1 cellular context compared by ENCODE assay signal in the genomic region with DNA sequence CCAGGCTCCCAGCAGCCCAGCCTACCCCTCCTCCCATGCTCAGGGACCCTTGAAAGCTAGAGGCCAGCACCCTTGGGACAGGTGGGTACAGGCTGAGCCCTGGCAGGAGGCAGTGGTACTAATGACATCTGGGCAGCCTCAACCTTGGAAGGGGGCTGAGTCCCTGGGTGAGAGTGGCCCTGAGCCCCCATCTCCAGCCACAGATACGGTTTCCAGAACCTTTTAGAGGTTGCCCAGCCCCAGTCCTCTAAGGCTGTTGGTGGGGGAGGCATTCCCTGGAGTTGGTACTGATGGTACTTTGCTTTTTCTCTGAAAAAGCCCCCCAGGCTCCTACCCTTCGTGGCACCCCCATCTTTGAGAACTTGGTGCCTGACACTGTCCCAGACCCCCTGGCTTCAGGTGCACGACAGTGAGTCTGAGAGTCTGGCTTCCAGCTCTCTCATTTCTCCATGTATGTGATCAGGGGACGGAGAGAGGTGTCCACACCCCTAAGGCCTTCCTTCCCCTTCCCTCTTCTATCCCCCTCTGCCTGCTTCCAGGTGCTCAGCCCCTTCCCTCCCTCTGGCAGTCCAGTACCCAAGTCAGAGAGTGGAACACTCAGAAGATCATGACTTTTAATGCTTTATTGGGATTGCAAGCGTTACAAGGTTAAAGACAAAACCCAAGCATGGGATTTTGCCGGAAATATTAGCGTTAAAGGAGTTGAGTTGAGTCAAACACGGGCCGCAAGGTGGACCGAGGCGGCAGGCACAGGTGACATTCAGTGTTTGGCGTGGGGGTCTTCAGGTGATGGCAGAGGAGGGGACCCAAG.
TF ChIP-seq lines count a peak whose summit lies in the region.

No MANE protein-coding gene starts in this region.

TF ChIP-seq in HepG2, 621 proteins besides CTCF, POLR2A, EP300 and RAD21 (continued from another document and continues in another):
- TF ChIP-seq, protein P1, sequence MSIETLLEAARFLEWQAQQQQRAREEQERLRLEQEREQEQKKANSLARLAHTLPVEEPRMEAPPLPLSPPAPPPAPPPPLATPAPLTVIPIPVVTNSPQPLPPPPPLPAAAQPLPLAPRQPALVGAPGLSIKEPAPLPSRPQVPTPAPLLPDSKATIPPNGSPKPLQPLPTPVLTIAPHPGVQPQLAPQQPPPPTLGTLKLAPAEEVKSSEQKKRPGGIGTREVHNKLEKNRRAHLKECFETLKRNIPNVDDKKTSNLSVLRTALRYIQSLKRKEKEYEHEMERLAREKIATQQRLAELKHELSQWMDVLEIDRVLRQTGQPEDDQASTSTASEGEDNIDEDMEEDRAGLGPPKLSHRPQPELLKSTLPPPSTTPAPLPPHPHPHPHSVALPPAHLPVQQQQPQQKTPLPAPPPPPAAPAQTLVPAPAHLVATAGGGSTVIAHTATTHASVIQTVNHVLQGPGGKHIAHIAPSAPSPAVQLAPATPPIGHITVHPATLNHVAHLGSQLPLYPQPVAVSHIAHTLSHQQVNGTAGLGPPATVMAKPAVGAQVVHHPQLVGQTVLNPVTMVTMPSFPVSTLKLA (IDR thresholded peaks at IDR 0.05), result no peak
- TF ChIP-seq ZNF160 (CRISPR knock-in tag; IDR thresholded peaks at IDR 0.05) (no peak), MATR3 (CRISPR knock-in tag; IDR thresholded peaks at IDR 0.05) (no peak), POLR2AphosphoS2 (IDR thresholded peaks at IDR 0.05; ENCODE audit: low read depth, low read length) (no peak), ZBTB38 (CRISPR knock-in tag; IDR thresholded peaks at IDR 0.05) (no peak; the same call in 1 of the 2 replicates), THAP11 (CRISPR knock-in tag; IDR thresholded peaks at IDR 0.05) (peak; percentile 40; the same call in 1 of the 2 replicates), SP5 (CRISPR knock-in tag; IDR thresholded peaks at IDR 0.05; ENCODE audit: borderline replicate concordance, low read depth) (no peak), ZNF30 (CRISPR knock-in tag; IDR thresholded peaks at IDR 0.05) (no peak), MED13 (CRISPR knock-in tag; IDR thresholded peaks at IDR 0.05) (no peak), KDM1A (CRISPR knock-in tag; IDR thresholded peaks at IDR 0.05) (no peak), ZNF350 (CRISPR knock-in tag; IDR thresholded peaks at IDR 0.05; ENCODE audit: borderline replicate concordance, low read depth) (peak; percentile 46; the same call in 1 of the 2 replicates), ZFAT (CRISPR knock-in tag; conservative IDR thresholded peaks at IDR 0.05) (no peak), ZFP36L2 (CRISPR knock-in tag; IDR thresholded peaks at IDR 0.05) (no peak), FOXK2 (IDR thresholded peaks at IDR 0.05) (no peak), PHB2 (IDR thresholded peaks at IDR 0.05; ENCODE audit: partially characterized antibody) (no peak), JUNB (CRISPR knock-in tag; IDR thresholded peaks at IDR 0.05; ENCODE audit: borderline replicate concordance) (peak; percentile 72; the same call in 1 of the 2 replicates), SATB2 (CRISPR knock-in tag; IDR thresholded peaks at IDR 0.05) (no peak), ZNF556 (CRISPR knock-in tag; IDR thresholded peaks at IDR 0.05; ENCODE audit: borderline replicate concordance) (no peak), ZBTB21 (CRISPR knock-in tag; IDR thresholded peaks at IDR 0.05) (no peak; the same call in 1 of the 2 replicates), CC2D1A (CRISPR knock-in tag; IDR thresholded peaks at IDR 0.05) (no peak), SOX5 (CRISPR knock-in tag; IDR thresholded peaks at IDR 0.05; ENCODE audit: borderline replicate concordance) (no peak; the same call in 1 of the 2 replicates), ZSCAN31 (CRISPR knock-in tag; IDR thresholded peaks at IDR 0.05; ENCODE audit: low read depth) (no peak; the same call in 1 of the 2 replicates), MAFK (conservative IDR thresholded peaks at IDR 0.05 in 1 of 2, IDR thresholded peaks at IDR 0.05 in 1 of 2; ENCODE audit: low read length in 2 of 2) (no peak), RNF2 (conservative IDR thresholded peaks at IDR 0.05; ENCODE audit: low read depth) (no peak), FOSL2 (CRISPR knock-in tag; IDR thresholded peaks at IDR 0.05) (no peak), ZFP41 (CRISPR knock-in tag; IDR thresholded peaks at IDR 0.05; ENCODE audit: borderline replicate concordance) (no peak; the same call in 1 of the 2 replicates), ZNF331 (CRISPR knock-in tag; IDR thresholded peaks at IDR 0.05) (no peak), EZH2 (conservative IDR thresholded peaks at IDR 0.05; ENCODE audit: low read depth, low read length) (no peak), SMAD9 (CRISPR knock-in tag; IDR thresholded peaks at IDR 0.05) (no peak), PLRG1 (conservative IDR thresholded peaks at IDR 0.05) (no peak), ZKSCAN5 (CRISPR knock-in tag; IDR thresholded peaks at IDR 0.05) (no peak), KDM4B (CRISPR knock-in tag; IDR thresholded peaks at IDR 0.05) (no peak), ZNF616 (CRISPR knock-in tag; IDR thresholded peaks at IDR 0.05; ENCODE audit: low read depth) (no peak), NKX3-1 (CRISPR knock-in tag; IDR thresholded peaks at IDR 0.05) (no peak), BHLHE40 (IDR thresholded peaks at IDR 0.05; ENCODE audit: low read length) (no peak), JUN (CRISPR knock-in tag; IDR thresholded peaks at IDR 0.05) (no peak), CENPX (CRISPR knock-in tag; IDR thresholded peaks at IDR 0.05) (no peak), ZNF703 (CRISPR knock-in tag; IDR thresholded peaks at IDR 0.05; ENCODE audit: borderline replicate concordance) (no peak), ZNF720 (CRISPR knock-in tag; IDR thresholded peaks at IDR 0.05) (no peak), MYC (CRISPR knock-in tag; IDR thresholded peaks at IDR 0.05; ENCODE audit: borderline replicate concordance) (no peak; the same call in 1 of the 2 replicates), ZNF883 (CRISPR knock-in tag; IDR thresholded peaks at IDR 0.05; ENCODE audit: not compliant biosample characterization) (peak; percentile 19)
- TF ChIP-seq, protein P2, sequence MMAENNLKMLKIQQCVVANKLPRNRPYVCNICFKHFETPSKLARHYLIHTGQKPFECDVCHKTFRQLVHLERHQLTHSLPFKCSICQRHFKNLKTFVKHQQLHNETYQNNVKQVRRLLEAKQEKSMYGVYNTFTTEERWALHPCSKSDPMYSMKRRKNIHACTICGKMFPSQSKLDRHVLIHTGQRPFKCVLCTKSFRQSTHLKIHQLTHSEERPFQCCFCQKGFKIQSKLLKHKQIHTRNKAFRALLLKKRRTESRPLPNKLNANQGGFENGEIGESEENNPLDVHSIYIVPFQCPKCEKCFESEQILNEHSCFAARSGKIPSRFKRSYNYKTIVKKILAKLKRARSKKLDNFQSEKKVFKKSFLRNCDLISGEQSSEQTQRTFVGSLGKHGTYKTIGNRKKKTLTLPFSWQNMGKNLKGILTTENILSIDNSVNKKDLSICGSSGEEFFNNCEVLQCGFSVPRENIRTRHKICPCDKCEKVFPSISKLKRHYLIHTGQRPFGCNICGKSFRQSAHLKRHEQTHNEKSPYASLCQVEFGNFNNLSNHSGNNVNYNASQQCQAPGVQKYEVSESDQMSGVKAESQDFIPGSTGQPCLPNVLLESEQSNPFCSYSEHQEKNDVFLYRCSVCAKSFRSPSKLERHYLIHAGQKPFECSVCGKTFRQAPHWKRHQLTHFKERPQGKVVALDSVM (CRISPR knock-in tag; IDR thresholded peaks at IDR 0.05), result no peak
- TF ChIP-seq, protein P3, sequence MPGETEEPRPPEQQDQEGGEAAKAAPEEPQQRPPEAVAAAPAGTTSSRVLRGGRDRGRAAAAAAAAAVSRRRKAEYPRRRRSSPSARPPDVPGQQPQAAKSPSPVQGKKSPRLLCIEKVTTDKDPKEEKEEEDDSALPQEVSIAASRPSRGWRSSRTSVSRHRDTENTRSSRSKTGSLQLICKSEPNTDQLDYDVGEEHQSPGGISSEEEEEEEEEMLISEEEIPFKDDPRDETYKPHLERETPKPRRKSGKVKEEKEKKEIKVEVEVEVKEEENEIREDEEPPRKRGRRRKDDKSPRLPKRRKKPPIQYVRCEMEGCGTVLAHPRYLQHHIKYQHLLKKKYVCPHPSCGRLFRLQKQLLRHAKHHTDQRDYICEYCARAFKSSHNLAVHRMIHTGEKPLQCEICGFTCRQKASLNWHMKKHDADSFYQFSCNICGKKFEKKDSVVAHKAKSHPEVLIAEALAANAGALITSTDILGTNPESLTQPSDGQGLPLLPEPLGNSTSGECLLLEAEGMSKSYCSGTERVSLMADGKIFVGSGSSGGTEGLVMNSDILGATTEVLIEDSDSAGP (CRISPR knock-in tag; IDR thresholded peaks at IDR 0.05; ENCODE audit: borderline replicate concordance), result no peak; the same call in none of the 2 replicates
- TF ChIP-seq, protein P4, sequence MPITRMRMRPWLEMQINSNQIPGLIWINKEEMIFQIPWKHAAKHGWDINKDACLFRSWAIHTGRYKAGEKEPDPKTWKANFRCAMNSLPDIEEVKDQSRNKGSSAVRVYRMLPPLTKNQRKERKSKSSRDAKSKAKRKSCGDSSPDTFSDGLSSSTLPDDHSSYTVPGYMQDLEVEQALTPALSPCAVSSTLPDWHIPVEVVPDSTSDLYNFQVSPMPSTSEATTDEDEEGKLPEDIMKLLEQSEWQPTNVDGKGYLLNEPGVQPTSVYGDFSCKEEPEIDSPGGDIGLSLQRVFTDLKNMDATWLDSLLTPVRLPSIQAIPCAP (CRISPR knock-in tag; IDR thresholded peaks at IDR 0.05; ENCODE audit: low read depth), result no peak
- TF ChIP-seq, protein P5, sequence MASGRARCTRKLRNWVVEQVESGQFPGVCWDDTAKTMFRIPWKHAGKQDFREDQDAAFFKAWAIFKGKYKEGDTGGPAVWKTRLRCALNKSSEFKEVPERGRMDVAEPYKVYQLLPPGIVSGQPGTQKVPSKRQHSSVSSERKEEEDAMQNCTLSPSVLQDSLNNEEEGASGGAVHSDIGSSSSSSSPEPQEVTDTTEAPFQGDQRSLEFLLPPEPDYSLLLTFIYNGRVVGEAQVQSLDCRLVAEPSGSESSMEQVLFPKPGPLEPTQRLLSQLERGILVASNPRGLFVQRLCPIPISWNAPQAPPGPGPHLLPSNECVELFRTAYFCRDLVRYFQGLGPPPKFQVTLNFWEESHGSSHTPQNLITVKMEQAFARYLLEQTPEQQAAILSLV (CRISPR knock-in tag; IDR thresholded peaks at IDR 0.05; ENCODE audit: borderline replicate concordance), result no peak
- TF ChIP-seq, protein P6, sequence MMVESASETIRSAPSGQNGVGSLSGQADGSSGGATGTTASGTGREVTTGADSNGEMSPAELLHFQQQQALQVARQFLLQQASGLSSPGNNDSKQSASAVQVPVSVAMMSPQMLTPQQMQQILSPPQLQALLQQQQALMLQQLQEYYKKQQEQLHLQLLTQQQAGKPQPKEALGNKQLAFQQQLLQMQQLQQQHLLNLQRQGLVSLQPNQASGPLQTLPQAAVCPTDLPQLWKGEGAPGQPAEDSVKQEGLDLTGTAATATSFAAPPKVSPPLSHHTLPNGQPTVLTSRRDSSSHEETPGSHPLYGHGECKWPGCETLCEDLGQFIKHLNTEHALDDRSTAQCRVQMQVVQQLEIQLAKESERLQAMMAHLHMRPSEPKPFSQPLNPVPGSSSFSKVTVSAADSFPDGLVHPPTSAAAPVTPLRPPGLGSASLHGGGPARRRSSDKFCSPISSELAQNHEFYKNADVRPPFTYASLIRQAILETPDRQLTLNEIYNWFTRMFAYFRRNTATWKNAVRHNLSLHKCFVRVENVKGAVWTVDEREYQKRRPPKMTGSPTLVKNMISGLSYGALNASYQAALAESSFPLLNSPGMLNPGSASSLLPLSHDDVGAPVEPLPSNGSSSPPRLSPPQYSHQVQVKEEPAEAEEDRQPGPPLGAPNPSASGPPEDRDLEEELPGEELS (CRISPR knock-in tag; IDR thresholded peaks at IDR 0.05), result no peak
- TF ChIP-seq, protein P7, sequence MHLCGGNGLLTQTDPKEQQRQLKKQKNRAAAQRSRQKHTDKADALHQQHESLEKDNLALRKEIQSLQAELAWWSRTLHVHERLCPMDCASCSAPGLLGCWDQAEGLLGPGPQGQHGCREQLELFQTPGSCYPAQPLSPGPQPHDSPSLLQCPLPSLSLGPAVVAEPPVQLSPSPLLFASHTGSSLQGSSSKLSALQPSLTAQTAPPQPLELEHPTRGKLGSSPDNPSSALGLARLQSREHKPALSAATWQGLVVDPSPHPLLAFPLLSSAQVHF (CRISPR knock-in tag; IDR thresholded peaks at IDR 0.05), result no peak; the same call in none of the 2 replicates
- TF ChIP-seq, protein P8, sequence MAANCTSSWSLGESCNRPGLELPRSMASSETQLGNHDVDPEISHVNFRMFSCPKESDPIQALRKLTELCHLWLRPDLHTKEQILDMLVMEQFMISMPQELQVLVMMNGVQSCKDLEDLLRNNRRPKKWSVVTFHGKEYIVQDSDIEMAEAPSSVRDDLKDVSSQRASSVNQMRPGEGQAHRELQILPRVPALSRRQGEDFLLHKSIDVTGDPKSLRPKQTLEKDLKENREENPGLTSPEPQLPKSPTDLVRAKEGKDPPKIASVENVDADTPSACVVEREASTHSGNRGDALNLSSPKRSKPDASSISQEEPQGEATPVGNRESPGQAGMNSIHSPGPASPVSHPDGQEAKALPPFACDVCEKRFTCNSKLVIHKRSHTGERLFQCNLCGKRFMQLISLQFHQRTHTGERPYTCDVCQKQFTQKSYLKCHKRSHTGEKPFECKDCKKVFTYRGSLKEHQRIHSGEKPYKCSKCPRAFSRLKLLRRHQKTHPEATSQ (CRISPR knock-in tag; IDR thresholded peaks at IDR 0.05; ENCODE audit: borderline replicate concordance), result no peak
- TF ChIP-seq, protein P9, sequence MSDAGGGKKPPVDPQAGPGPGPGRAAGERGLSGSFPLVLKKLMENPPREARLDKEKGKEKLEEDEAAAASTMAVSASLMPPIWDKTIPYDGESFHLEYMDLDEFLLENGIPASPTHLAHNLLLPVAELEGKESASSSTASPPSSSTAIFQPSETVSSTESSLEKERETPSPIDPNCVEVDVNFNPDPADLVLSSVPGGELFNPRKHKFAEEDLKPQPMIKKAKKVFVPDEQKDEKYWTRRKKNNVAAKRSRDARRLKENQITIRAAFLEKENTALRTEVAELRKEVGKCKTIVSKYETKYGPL (CRISPR knock-in tag; IDR thresholded peaks at IDR 0.05), result no peak
- TF ChIP-seq, protein P10, sequence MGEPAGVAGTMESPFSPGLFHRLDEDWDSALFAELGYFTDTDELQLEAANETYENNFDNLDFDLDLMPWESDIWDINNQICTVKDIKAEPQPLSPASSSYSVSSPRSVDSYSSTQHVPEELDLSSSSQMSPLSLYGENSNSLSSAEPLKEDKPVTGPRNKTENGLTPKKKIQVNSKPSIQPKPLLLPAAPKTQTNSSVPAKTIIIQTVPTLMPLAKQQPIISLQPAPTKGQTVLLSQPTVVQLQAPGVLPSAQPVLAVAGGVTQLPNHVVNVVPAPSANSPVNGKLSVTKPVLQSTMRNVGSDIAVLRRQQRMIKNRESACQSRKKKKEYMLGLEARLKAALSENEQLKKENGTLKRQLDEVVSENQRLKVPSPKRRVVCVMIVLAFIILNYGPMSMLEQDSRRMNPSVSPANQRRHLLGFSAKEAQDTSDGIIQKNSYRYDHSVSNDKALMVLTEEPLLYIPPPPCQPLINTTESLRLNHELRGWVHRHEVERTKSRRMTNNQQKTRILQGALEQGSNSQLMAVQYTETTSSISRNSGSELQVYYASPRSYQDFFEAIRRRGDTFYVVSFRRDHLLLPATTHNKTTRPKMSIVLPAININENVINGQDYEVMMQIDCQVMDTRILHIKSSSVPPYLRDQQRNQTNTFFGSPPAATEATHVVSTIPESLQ (CRISPR knock-in tag; conservative IDR thresholded peaks at IDR 0.05), result no peak
- TF ChIP-seq, protein P11, sequence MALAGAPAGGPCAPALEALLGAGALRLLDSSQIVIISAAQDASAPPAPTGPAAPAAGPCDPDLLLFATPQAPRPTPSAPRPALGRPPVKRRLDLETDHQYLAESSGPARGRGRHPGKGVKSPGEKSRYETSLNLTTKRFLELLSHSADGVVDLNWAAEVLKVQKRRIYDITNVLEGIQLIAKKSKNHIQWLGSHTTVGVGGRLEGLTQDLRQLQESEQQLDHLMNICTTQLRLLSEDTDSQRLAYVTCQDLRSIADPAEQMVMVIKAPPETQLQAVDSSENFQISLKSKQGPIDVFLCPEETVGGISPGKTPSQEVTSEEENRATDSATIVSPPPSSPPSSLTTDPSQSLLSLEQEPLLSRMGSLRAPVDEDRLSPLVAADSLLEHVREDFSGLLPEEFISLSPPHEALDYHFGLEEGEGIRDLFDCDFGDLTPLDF (CRISPR knock-in tag; IDR thresholded peaks at IDR 0.05), result no peak
